22 cellular contexts compared by ENCODE assay signal in genomic region chr6:165915022-165915770, GRCh38.
DNase-seq lines count a peak whose midpoint lies in the region; ATAC-seq, FAIRE-seq and TF ChIP-seq lines count a peak whose summit lies in the region.
"Had no signal": no experiment of that assay in that cellular context is flagged by ENCODE, and none has a peak within 500 bp of the region (broad histone marks: within the 10 kb centered on the region; RNA-seq: fewer than 3 reads in every experiment).

No MANE protein-coding gene starts in this region.

- no peak overlapping the region for H2BK120ac ChIP-seq in H9 (ENCODE audit: low read depth, low read length, poor library complexity, severe bottlenecking)

- CTCF ChIA-PET in K562 (lab: Yijun Ruan, JAX; ENCODE audit: low intra/inter-chr PET ratio) (no interaction called here), Caco-2 (lab: Charles Lee) (no interaction called here)

- H2BK12ac ChIP-seq in H9 (ENCODE audit: insufficient read length, low read depth, low read length), result no peak overlapping the region

- TF ChIP-seq CTCF in H9 (conservative IDR thresholded peaks at IDR 0.05) (no peak), K562 (IDR thresholded peaks at IDR 0.05 in 2 of 3, conservative IDR thresholded peaks at IDR 0.05 in 1 of 3; ENCODE audit: insufficient read depth in 2 of 3, low read depth in 1 of 3, low read length in 3 of 3) (no peak), osteocyte (IDR thresholded peaks at IDR 0.05) (no peak), hepatocyte (IDR thresholded peaks at IDR 0.05; ENCODE audit: poor library complexity) (no peak), Caco-2 (IDR thresholded peaks at IDR 0.05; ENCODE audit: insufficient read depth in 1 of 2, low read depth in 1 of 2, low read length in 1 of 2, severe bottlenecking in 1 of 2, unreplicated experiment in 1 of 2) (no peak)

- H3K14ac ChIP-seq in H9 (ENCODE audit: insufficient read depth, low read length), result no peak overlapping the region

- FAIRE-seq in K562 (lab: Jason Lieb, UNC), result peak; percentile 11
- FAIRE-seq: A549, GM12891, GM18507, H54 had no signal

- no peaks in the 10 kb centered on the region for H3K36me3 ChIP-seq in K562 (ENCODE audit: control insufficient read depth, insufficient read depth, low read length)
- no peaks in the 10 kb centered on the region for H3K36me3 ChIP-seq in hepatocyte (replicated peaks; ENCODE audit: insufficient read depth, low read depth)
- H3K36me3 ChIP-seq in Caco-2 (ENCODE audit: control insufficient read depth, insufficient read depth, low read length), result no peaks in the 10 kb centered on the region

- H3K18ac ChIP-seq in H9 (ENCODE audit: insufficient read length, low read depth, low read length), result no peak overlapping the region

- POLR2A ChIA-PET in K562 (lab: Yijun Ruan, JAX) (no interaction called here), Caco-2 (lab: Charles Lee) (no interaction called here)

- no peak overlapping the region for H4K91ac ChIP-seq in H9 (ENCODE audit: insufficient read length, low read depth, low read length)

- no peak for TF ChIP-seq RAD21 in K562 (CRISPR knock-in tag; conservative IDR thresholded peaks at IDR 0.05 in 1 of 2, IDR thresholded peaks at IDR 0.05 in 1 of 2)

- in situ Hi-C loops in K562 (cut with MboI), result no loop called here

- no peak overlapping the region for H2AK5ac ChIP-seq in H9 (ENCODE audit: insufficient read length, low read length)

- DNase-seq in Ammon's horn (ENCODE audit: low spot score) (peak; percentile 18), H9 (no peak), K562 (ENCODE audit: extremely low read depth in 1 of 4, low spot score in 3 of 4) (no peak), osteocyte (ENCODE audit: extremely low spot score, unreplicated experiment) (peak; percentile 73), NAMALWA (ENCODE audit: low spot score) (no peak), hepatocyte (ENCODE audit: low spot score) (no peak), Caco-2 (no peak)
- DNase-seq: 8988T; ACHN; AML-193; C1 segment of cervical spinal cord; CD4-positive, alpha-beta memory T cell; COR-L47; DMS79; GF-D8; GOT3; HCEC 1CT had no signal

- H3K27me3 ChIP-seq in H9 (ENCODE audit: insufficient read depth, low read length), result no peaks in the 10 kb centered on the region
- H3K27me3 ChIP-seq in K562 (ENCODE audit: control insufficient read depth in 2 of 2, insufficient read depth in 2 of 2, low read length in 2 of 2), result peaks cover 5 to 17% of the 10 kb centered on the region in 2 experiments; a peak in 4 of 5 replicates
- no peaks in the 10 kb centered on the region for H3K27me3 ChIP-seq in hepatocyte
- no peaks in the 10 kb centered on the region for H3K27me3 ChIP-seq in Caco-2 (replicated peaks; ENCODE audit: control insufficient read depth, insufficient read depth, low read length)

- no peak overlapping the region for H3K27ac Mint-ChIP-seq in H9
- H3K27ac Mint-ChIP-seq in osteocyte (ENCODE audit: unreplicated experiment), result no peak overlapping the region
- H3K27ac Mint-ChIP-seq in Caco-2 (ENCODE audit: unreplicated experiment), result no peak overlapping the region
- H3K27ac Mint-ChIP-seq: CD4-positive, alpha-beta memory T cell had no signal

- TF ChIP-seq EP300 in K562 (IDR thresholded peaks at IDR 0.05; ENCODE audit: low read length), result no peak

- H3K4me1 ChIP-seq in H9 (ENCODE audit: insufficient read depth, low read length) (no peaks in the 10 kb centered on the region), K562 (replicated peaks in 1 of 2; ENCODE audit: control insufficient read depth in 2 of 2, insufficient read depth in 2 of 2, low read length in 2 of 2) (no peaks in the 10 kb centered on the region), hepatocyte (ENCODE audit: insufficient read depth) (no peaks in the 10 kb centered on the region), Caco-2 (no peaks in the 10 kb centered on the region)

- H3K9me2 ChIP-seq in hepatocyte (replicated peaks; ENCODE audit: insufficient read depth), result no peaks in the 10 kb centered on the region

- H2BK5ac ChIP-seq in H9 (ENCODE audit: insufficient read length, low read length), result no peak overlapping the region

- no peak overlapping the region for H3K9ac ChIP-seq in H9 (ENCODE audit: extremely low read depth, insufficient read length, low read length)
- no peak overlapping the region for H3K9ac ChIP-seq in K562 (ENCODE audit: insufficient read depth in 1 of 2, low read depth in 2 of 2, low read length in 2 of 2)

- H3K9me1 ChIP-seq in K562 (ENCODE audit: control insufficient read depth, insufficient read depth, low read length), result no peaks in the 10 kb centered on the region

- no peaks in the 10 kb centered on the region for H3K23me2 ChIP-seq in H9 (ENCODE audit: insufficient read length, low read depth, low read length, poor library complexity, severe bottlenecking)

- H3K9me3 Mint-ChIP-seq in H9 (no peaks in the 10 kb centered on the region), osteocyte (ENCODE audit: unreplicated experiment) (no peaks in the 10 kb centered on the region), Caco-2 (ENCODE audit: unreplicated experiment) (peaks cover 10% of the 10 kb centered on the region)
- H3K9me3 Mint-ChIP-seq: CD4-positive, alpha-beta memory T cell had no signal

- H3K9me3 ChIP-seq in H9 (ENCODE audit: control insufficient read depth, low read depth, low read length) (no peaks in the 10 kb centered on the region), K562 (replicated peaks; ENCODE audit: control insufficient read depth, insufficient read depth, low read depth, low read length) (no peaks in the 10 kb centered on the region), hepatocyte (ENCODE audit: low read depth) (no peaks in the 10 kb centered on the region), Caco-2 (no peaks in the 10 kb centered on the region)
- H3K9me3 ChIP-seq: A549 had no signal

- H3K79me2 ChIP-seq in H9 (ENCODE audit: insufficient read depth, low read length), result no peaks in the 10 kb centered on the region
- H3K79me2 ChIP-seq in K562 (ENCODE audit: control insufficient read depth, insufficient read depth, low read length), result no peaks in the 10 kb centered on the region
- H3K79me2 ChIP-seq in hepatocyte, result no peaks in the 10 kb centered on the region

- BruUV-seq in K562 (replicated peaks; lab: Mats Ljungman, UMichigan) (no TSS peak), Caco-2 (replicated peaks; lab: Mats Ljungman, UMichigan) (no TSS peak)

- H3K27me3 Mint-ChIP-seq in H9 (ENCODE audit: low read depth) (peaks cover 8% of the 10 kb centered on the region), osteocyte (ENCODE audit: unreplicated experiment) (peaks cover 12% of the 10 kb centered on the region), Caco-2 (ENCODE audit: insufficient read depth, unreplicated experiment) (peaks cover 6% of the 10 kb centered on the region)

- ATAC-seq in K562 (no peak), GM19035 (IDR thresholded peaks at IDR 0.05; ENCODE audit: unreplicated experiment) (no peak)

- no peak overlapping the region for H3K56ac ChIP-seq in H9 (ENCODE audit: insufficient read length, low read depth, low read length)

- H3K27ac ChIP-seq in H9 (ENCODE audit: insufficient read length, low read depth, low read length) (no peak overlapping the region), K562 (ENCODE audit: extremely low read depth, low read depth, low read length) (no peak overlapping the region), hepatocyte (no peak overlapping the region)
- H3K27ac ChIP-seq: A549 had no signal

- no peak overlapping the region for H2BK15ac ChIP-seq in H9 (ENCODE audit: low read depth, low read length)

- peak overlapping the region; percentile 10 for H4K8ac ChIP-seq in H9 (replicated peaks; ENCODE audit: insufficient read length, low read depth, low read length)

- H3K36me3 Mint-ChIP-seq in H9 (ENCODE audit: insufficient read depth in 1 of 3, low read depth in 3 of 3) (no peaks in the 10 kb centered on the region), osteocyte (ENCODE audit: unreplicated experiment) (peaks cover 1% of the 10 kb centered on the region), Caco-2 (ENCODE audit: insufficient read depth, unreplicated experiment) (no peaks in the 10 kb centered on the region)
- H3K36me3 Mint-ChIP-seq: CD4-positive, alpha-beta memory T cell had no signal

- no peaks in the 10 kb centered on the region for H3K79me1 ChIP-seq in H9 (ENCODE audit: insufficient read depth, low read depth, low read length, poor library complexity, severe bottlenecking)

- H3K23ac ChIP-seq in H9 (ENCODE audit: insufficient read length, low read depth, low read length), result no peak overlapping the region

- no peak for TF ChIP-seq POLR2A in K562 (conservative IDR thresholded peaks at IDR 0.05)

- no peak overlapping the region for H4K5ac ChIP-seq in H9 (ENCODE audit: insufficient read length, low read depth, low read length)

- no CpG with 5 or more reads among the region's 10 CpGs for WGBS in H9 (ENCODE audit: extremely low coverage, insufficient read length, low lambda C conversion rate)
- under 1% methylated on average over 10 of the region's 10 CpGs for WGBS in K562 (ENCODE audit: insufficient coverage, low coverage, missing lambda C conversion rate)
- 80% methylated on average over 10 of the region's 10 CpGs for WGBS in hepatocyte (ENCODE audit: low lambda C conversion rate, missing lambda C conversion rate)

- H3K4me3 Mint-ChIP-seq in H9 (no peak overlapping the region), osteocyte (ENCODE audit: unreplicated experiment) (no peak overlapping the region), Caco-2 (ENCODE audit: unreplicated experiment) (no peak overlapping the region)
- H3K4me3 Mint-ChIP-seq: CD4-positive, alpha-beta memory T cell had no signal

- intact Hi-C loops in K562 (cut with micrococcal nuclease), result no loop called here
- intact Hi-C loops in Caco-2 (cut with micrococcal nuclease; ENCODE audit: unreplicated experiment), result no loop called here

- H2BK20ac ChIP-seq in H9 (ENCODE audit: low read depth, low read length, poor library complexity, severe bottlenecking), result no peak overlapping the region

- H3K4me2 ChIP-seq in H9 (ENCODE audit: insufficient read depth, insufficient read length, low read length) (no peak overlapping the region), K562 (ENCODE audit: insufficient read depth, low read length) (no peak overlapping the region), hepatocyte (no peak overlapping the region)
- H3K4me2 ChIP-seq: A549 had no signal

- H4K20me1 ChIP-seq in H9 (ENCODE audit: control insufficient read depth, insufficient read depth, insufficient read length) (no peaks in the 10 kb centered on the region), K562 (replicated peaks; ENCODE audit: control insufficient read depth, insufficient read depth, low read length) (no peaks in the 10 kb centered on the region), hepatocyte (ENCODE audit: insufficient read depth, poor library complexity, severe bottlenecking) (no peaks in the 10 kb centered on the region)

- no peak overlapping the region for H3K4ac ChIP-seq in H9 (ENCODE audit: low read depth, low read length)

- H3T11ph ChIP-seq in H9 (ENCODE audit: low read length), result no peak overlapping the region

- H2AFZ ChIP-seq in H9 (ENCODE audit: low read length) (no peak overlapping the region), K562 (ENCODE audit: low read depth, low read length) (no peak overlapping the region), hepatocyte (no peak overlapping the region)

- H3K4me1 Mint-ChIP-seq in H9 (peaks cover 0 to 7% of the 10 kb centered on the region in 2 experiments; a peak in 3 of 4 replicates), osteocyte (ENCODE audit: unreplicated experiment) (peaks cover 9% of the 10 kb centered on the region), Caco-2 (ENCODE audit: low read depth, unreplicated experiment) (no peaks in the 10 kb centered on the region)
- H3K4me1 Mint-ChIP-seq: CD4-positive, alpha-beta memory T cell had no signal

- H3K4me3 ChIP-seq in K562 (no peak overlapping the region), hepatocyte (no peak overlapping the region), Caco-2 (ENCODE audit: low read depth, low read length) (no peak overlapping the region)
- H3K4me3 ChIP-seq: A549 had no signal

Comparison
In these comparisons a context has a peak if more than half of its experiments do, and no peak if none do; other contexts are left out.
1. DNase-seq: peak in Ammon's horn (single experiment) and osteocyte (single experiment); none in H9 (single experiment), K562 (0 of 4), NAMALWA (single experiment), hepatocyte (single experiment) and Caco-2 (0 of 2).